Comparison of ENCODE assay signal across 1 cellular context in genomic region chr20:10370091-10370887, GRCh38.
TF ChIP-seq lines count a peak whose summit lies in the region.

No MANE protein-coding gene starts in this region.

TF ChIP-seq in HepG2, 621 proteins besides CTCF, POLR2A, EP300 and RAD21 (continued from another document and continues in another):
- TF ChIP-seq ZNF18 (CRISPR knock-in tag; IDR thresholded peaks at IDR 0.05; ENCODE audit: insufficient replicate concordance) (peak; percentile 29), ZNF7 (CRISPR knock-in tag; IDR thresholded peaks at IDR 0.05) (no peak), E2F1 (CRISPR knock-in tag; IDR thresholded peaks at IDR 0.05) (no peak), ZNF567 (CRISPR knock-in tag; IDR thresholded peaks at IDR 0.05; ENCODE audit: borderline replicate concordance) (no peak), THAP7 (CRISPR knock-in tag; IDR thresholded peaks at IDR 0.05) (no peak), ZNF790 (CRISPR knock-in tag; IDR thresholded peaks at IDR 0.05; ENCODE audit: borderline replicate concordance) (no peak), FOXC1 (CRISPR knock-in tag; IDR thresholded peaks at IDR 0.05; ENCODE audit: borderline replicate concordance) (no peak), AKAP8 (CRISPR knock-in tag; IDR thresholded peaks at IDR 0.05) (no peak), HCFC1 (IDR thresholded peaks at IDR 0.05; ENCODE audit: low read depth, low read length) (no peak), KLF11 (CRISPR knock-in tag; IDR thresholded peaks at IDR 0.05) (no peak; the same call in 1 of the 2 replicates), ELK4 (CRISPR knock-in tag; IDR thresholded peaks at IDR 0.05; ENCODE audit: borderline replicate concordance) (no peak), ZZZ3 (CRISPR knock-in tag; IDR thresholded peaks at IDR 0.05; ENCODE audit: borderline replicate concordance) (no peak), NR2C2 (CRISPR knock-in tag; IDR thresholded peaks at IDR 0.05; ENCODE audit: borderline replicate concordance) (peak; percentile 63), ZNF264 (CRISPR knock-in tag; IDR thresholded peaks at IDR 0.05) (peak; percentile 37; the same call in 1 of the 2 replicates), ZNF354B (CRISPR knock-in tag; IDR thresholded peaks at IDR 0.05) (no peak), ZNF484 (CRISPR knock-in tag; IDR thresholded peaks at IDR 0.05; ENCODE audit: borderline replicate concordance, low read depth) (no peak), HNRNPH1 (optimal IDR thresholded peaks at IDR 0.05; ENCODE audit: low read depth, low read length) (no peak), ZHX2 (IDR thresholded peaks at IDR 0.05; ENCODE audit: low read depth) (no peak), ZHX2 (CRISPR knock-in tag; IDR thresholded peaks at IDR 0.05; ENCODE audit: borderline replicate concordance) (no peak), STAG1 (CRISPR knock-in tag; IDR thresholded peaks at IDR 0.05) (peak; percentile 39), MBNL3 (CRISPR knock-in tag; conservative IDR thresholded peaks at IDR 0.05) (no peak), ZNF10 (CRISPR knock-in tag; IDR thresholded peaks at IDR 0.05; ENCODE audit: borderline replicate concordance, low read depth) (no peak), ZIK1 (CRISPR knock-in tag; IDR thresholded peaks at IDR 0.05; ENCODE audit: borderline replicate concordance, low read depth) (no peak; the same call in 1 of the 2 replicates), HOXA7 (CRISPR knock-in tag; IDR thresholded peaks at IDR 0.05) (no peak), ZNF546 (CRISPR knock-in tag; conservative IDR thresholded peaks at IDR 0.05) (no peak), ZNF792 (CRISPR knock-in tag; IDR thresholded peaks at IDR 0.05) (peak; percentile 98), HHEX (CRISPR knock-in tag; IDR thresholded peaks at IDR 0.05) (no peak), IKZF5 (CRISPR knock-in tag; IDR thresholded peaks at IDR 0.05) (peak; percentile 45; the same call in 1 of the 2 replicates), CREB3 (CRISPR knock-in tag; IDR thresholded peaks at IDR 0.05) (no peak), DNMT3B (CRISPR knock-in tag; conservative IDR thresholded peaks at IDR 0.05) (no peak), FOSL1 (CRISPR knock-in tag; IDR thresholded peaks at IDR 0.05; ENCODE audit: borderline replicate concordance) (no peak; the same call in 1 of the 2 replicates), ZNF740 (CRISPR knock-in tag; IDR thresholded peaks at IDR 0.05) (no peak), SRY (CRISPR knock-in tag; IDR thresholded peaks at IDR 0.05) (no peak), ZNF550 (CRISPR knock-in tag; IDR thresholded peaks at IDR 0.05; ENCODE audit: borderline replicate concordance) (no peak), GTF2F1 (IDR thresholded peaks at IDR 0.05; ENCODE audit: low read length) (no peak), HOMEZ (CRISPR knock-in tag; IDR thresholded peaks at IDR 0.05; ENCODE audit: low read depth) (peak; percentile 81), HDAC2 (CRISPR knock-in tag; IDR thresholded peaks at IDR 0.05) (peak; percentile 94), NFATC3 (CRISPR knock-in tag; IDR thresholded peaks at IDR 0.05) (no peak), TBX3 (IDR thresholded peaks at IDR 0.05; ENCODE audit: borderline replicate concordance) (peak; percentile 66; the same call in 1 of the 2 replicates), ZNF292 (CRISPR knock-in tag; IDR thresholded peaks at IDR 0.05; ENCODE audit: borderline replicate concordance, low read depth) (0 out of 2 replicates have a peak, but pooled peaks have one; percentile 59), PBX2 (CRISPR knock-in tag; IDR thresholded peaks at IDR 0.05) (no peak), ZNF800 (CRISPR knock-in tag; IDR thresholded peaks at IDR 0.05) (no peak; the same call in 1 of the 2 replicates)
